8 cellular contexts compared by ENCODE assay signal in genomic region chr5:172187118-172188032, GRCh38. TPM values are rescaled to one million over a fixed set of nuclear protein-coding genes. Genes with fewer than 3 reads are reported as not detected.
A peak's percentile ranks its signal among the peaks of the same experiment; 100 is the strongest.
DNase-seq lines count a peak whose midpoint lies in the region; ATAC-seq lines count a peak whose summit lies in the region.

No MANE protein-coding gene starts in this region.

- no peaks in the 10 kb centered on the region for H3K27me3 ChIP-seq in mesendoderm (ENCODE audit: insufficient read depth, low read length, poor library complexity)

- H3K4ac ChIP-seq in mesendoderm (ENCODE audit: low read depth, low read length), result peak overlapping the region; percentile 39

- H3K4me1 ChIP-seq in mesendoderm (ENCODE audit: control insufficient read depth, low read depth, low read length), result peaks cover 2% of the 10 kb centered on the region

- H3K4me3 ChIP-seq in mesendoderm (ENCODE audit: low read length), result peak overlapping the region; percentile 92

- CTCF ChIA-PET in activated CD4-positive, alpha-beta memory T cell treated with anti-CD3 and anti-CD28 coated beads for 36 hours (lab: Charles Lee), result interaction anchor here (0.8 to 10.9 kb wide), 27 partner anchors 9 to 280 kb away, joined by 3 to 142 read pairs (median 6); partner anchors contain the start of genes FBXW11 and UBTD2

- WGBS in mesendoderm (ENCODE audit: extremely low coverage, insufficient coverage, low lambda C conversion rate), result no CpG with 5 or more reads among the region's 66 CpGs

- DNase-seq in DMS 273 (lab: John Stamatoyannopoulos, UW; ENCODE audit: unreplicated experiment), result peak; percentile 74
- no peak for DNase-seq in DMS 273 treated with DMSO at 0.1 percent for 48 hours (lab: John Stamatoyannopoulos, UW)
- DNase-seq in NCI-H345 treated with DMSO at 0.1 percent for 48 hours (lab: John Stamatoyannopoulos, UW; ENCODE audit: unreplicated experiment), result peak; percentile 13
- DNase-seq in activated CD4-positive, alpha-beta memory T cell treated with anti-CD3 and anti-CD28 coated beads for 36 hours, result peak; percentile 87
- peak; percentile 74 for DNase-seq in effector CD4-positive, alpha-beta T cell
- peak; percentile 84 for DNase-seq in mesendoderm

- intact Hi-C loops in activated CD4-positive, alpha-beta memory T cell treated with anti-CD3 and anti-CD28 coated beads for 36 hours (cut with micrococcal nuclease), result loop anchor here (1.0 to 10.0 kb wide), 13 partner anchors 8 to 1427 kb away; partner anchors contain the start of genes BOD1, CREBRF, FBXW11 and NPM1

- peak overlapping the region; percentile 97 for H3K4me2 ChIP-seq in mesendoderm (ENCODE audit: low read length)

- H2BK120ac ChIP-seq in mesendoderm (ENCODE audit: low read depth, low read length), result no peak overlapping the region

- H3K27ac ChIP-seq in mesendoderm (ENCODE audit: low read depth, low read length), result peak overlapping the region; percentile 2

- H3K56ac ChIP-seq in mesendoderm (ENCODE audit: low read length), result peak overlapping the region; percentile 98

- H3K79me1 ChIP-seq in mesendoderm (ENCODE audit: low read length), result peaks cover 6% of the 10 kb centered on the region

- no peak overlapping the region for H4K5ac ChIP-seq in mesendoderm (ENCODE audit: low read length)

- H3K36me3 ChIP-seq in mesendoderm (ENCODE audit: control insufficient read depth, insufficient read depth, low read length), result no peaks in the 10 kb centered on the region

- peaks cover 4% of the 10 kb centered on the region for H3K79me2 ChIP-seq in mesendoderm (ENCODE audit: control insufficient read depth, insufficient read depth, low read length)

- POLR2A ChIA-PET in activated CD4-positive, alpha-beta memory T cell treated with anti-CD3 and anti-CD28 coated beads for 36 hours (lab: Charles Lee), result interaction anchor here (0.7 to 6.8 kb wide), 11 partner anchors 12 to 583 kb away, joined by 3 to 166 read pairs (median 5); partner anchors contain the start of genes DUSP1, FBXW11 and UBTD2

- H3K4me1 Mint-ChIP-seq in activated CD4-positive, alpha-beta memory T cell treated with anti-CD3 and anti-CD28 coated beads for 36 hours (ENCODE audit: low read depth), result peaks cover 34% of the 10 kb centered on the region
- peaks cover 34% of the 10 kb centered on the region for H3K4me1 Mint-ChIP-seq in stimulated activated memory B cell treated with anti-CD40 and anti-IgM and Interleukin-4, amounts not matched to agents 10 μg/mL and 1 μg/mL and 100 μg/mL, for 72 hours

- no peaks in the 10 kb centered on the region for H3K9me3 Mint-ChIP-seq in activated CD4-positive, alpha-beta memory T cell treated with anti-CD3 and anti-CD28 coated beads for 36 hours
- no peaks in the 10 kb centered on the region for H3K9me3 Mint-ChIP-seq in stimulated activated memory B cell treated with anti-CD40 and anti-IgM and Interleukin-4, amounts not matched to agents 10 μg/mL and 1 μg/mL and 100 μg/mL, for 72 hours

- peak; percentile 26 for ATAC-seq in HG02840 (IDR thresholded peaks at IDR 0.05; ENCODE audit: low FRiP score, unreplicated experiment)
- peak; percentile 64 for ATAC-seq in stimulated activated memory B cell treated with anti-CD40 and anti-IgM and Interleukin-4, amounts not matched to agents 10 μg/mL and 1 μg/mL and 100 μg/mL, for 72 hours

- H3K4me3 Mint-ChIP-seq in activated CD4-positive, alpha-beta memory T cell treated with anti-CD3 and anti-CD28 coated beads for 36 hours, result peak overlapping the region; percentile 99
- H3K4me3 Mint-ChIP-seq in stimulated activated memory B cell treated with anti-CD40 and anti-IgM and Interleukin-4, amounts not matched to agents 10 μg/mL and 1 μg/mL and 100 μg/mL, for 72 hours, result peak overlapping the region; percentile 97

- peak overlapping the region; percentile 19 for H3K18ac ChIP-seq in mesendoderm (ENCODE audit: low read length)

- H3K36me3 Mint-ChIP-seq in activated CD4-positive, alpha-beta memory T cell treated with anti-CD3 and anti-CD28 coated beads for 36 hours, result peaks cover 23% of the 10 kb centered on the region
- H3K36me3 Mint-ChIP-seq in stimulated activated memory B cell treated with anti-CD40 and anti-IgM and Interleukin-4, amounts not matched to agents 10 μg/mL and 1 μg/mL and 100 μg/mL, for 72 hours, result peaks cover 36% of the 10 kb centered on the region

- peak overlapping the region; percentile 98 for H3K23ac ChIP-seq in mesendoderm (ENCODE audit: low read length)

- no peak overlapping the region for H4K8ac ChIP-seq in mesendoderm (ENCODE audit: low read depth, low read length)

- no peaks in the 10 kb centered on the region for H3K27me3 Mint-ChIP-seq in activated CD4-positive, alpha-beta memory T cell treated with anti-CD3 and anti-CD28 coated beads for 36 hours
- no peaks in the 10 kb centered on the region for H3K27me3 Mint-ChIP-seq in stimulated activated memory B cell treated with anti-CD40 and anti-IgM and Interleukin-4, amounts not matched to agents 10 μg/mL and 1 μg/mL and 100 μg/mL, for 72 hours

- no peak overlapping the region for H2AK5ac ChIP-seq in mesendoderm (ENCODE audit: low read length)

- H3K27ac Mint-ChIP-seq in activated CD4-positive, alpha-beta memory T cell treated with anti-CD3 and anti-CD28 coated beads for 36 hours, result peak overlapping the region; percentile 99
- peak overlapping the region; percentile 89 for H3K27ac Mint-ChIP-seq in stimulated activated memory B cell treated with anti-CD40 and anti-IgM and Interleukin-4, amounts not matched to agents 10 μg/mL and 1 μg/mL and 100 μg/mL, for 72 hours

- H2BK5ac ChIP-seq in mesendoderm (ENCODE audit: low read length), result no peak overlapping the region

- peak overlapping the region; percentile 83 for H3K9ac ChIP-seq in mesendoderm (ENCODE audit: low read length)

- no peak overlapping the region for H2BK15ac ChIP-seq in mesendoderm (replicated peaks; ENCODE audit: low read depth)

RNA-seq across cellular contexts. Expression of gene STK10, which starts 0.6 kb away (rescaled TPM):
- 100 to 1,000 TPM in 1 of 2 experiments, 10 to 100 TPM in 1; 98.2 to 104 TPM for total RNA-seq in activated CD4-positive, alpha-beta memory T cell treated with anti-CD3 and anti-CD28 coated beads for 36 hours
- polyA plus RNA-seq in mesendoderm (2013, experiment 1 of 2), result 6.8 TPM
- 7.2 TPM for polyA plus RNA-seq in mesendoderm (2013, experiment 2 of 2)

RNA-seq across cellular contexts. Expression of gene EFCAB9, which starts 6.6 kb away (rescaled TPM):
- total RNA-seq in activated CD4-positive, alpha-beta memory T cell treated with anti-CD3 and anti-CD28 coated beads for 36 hours, result not detected
- polyA plus RNA-seq in mesendoderm (2013, experiment 1 of 2), result not detected
- polyA plus RNA-seq in mesendoderm (2013, experiment 2 of 2), result not detected
